Comparison of ENCODE assay signal across 1 cellular context in genomic region chr2:242045596-242046144, GRCh38.
TF ChIP-seq lines count a peak whose summit lies in the region.

No MANE protein-coding gene starts in this region.

TF ChIP-seq in GM12878, 131 proteins besides CTCF, POLR2A, EP300 and RAD21:
- peak; percentile 64 for TF ChIP-seq BCL3 (IDR thresholded peaks at IDR 0.05; ENCODE audit: borderline replicate concordance, insufficient read depth, low read depth, low read length, poor library complexity, severe bottlenecking)
TF ChIP-seq in GM12878: peak in this region for 1; not testable (repeated sequence) for 130.
